In genomic region chr4:47442980-47443379, GRCh38 we compare ENCODE assay signal across 11 cellular contexts. TPM values are rescaled to one million over a fixed set of nuclear protein-coding genes. Genes with fewer than 3 reads are reported as not detected.
DNase-seq lines count a peak whose midpoint lies in the region; ATAC-seq and TF ChIP-seq lines count a peak whose summit lies in the region.
"Had no signal": no experiment of that assay in that cellular context is flagged by ENCODE, and none has a peak within 500 bp of the region (broad histone marks: within the 10 kb centered on the region; RNA-seq: fewer than 3 reads in every experiment).

No MANE protein-coding gene starts in this region.

- ATAC-seq in Right ventricle myocardium inferior (no peak), HG02885 (IDR thresholded peaks at IDR 0.05; ENCODE audit: poor library complexity, unreplicated experiment) (peak; percentile 78)
- peak; percentile 69 to 79 for ATAC-seq in stimulated activated naive B cell treated with anti-CD40 and anti-IgM and Interleukin-4, amounts not matched to agents 10 μg/mL and 1 μg/mL and 100 μg/mL, for 72 hours (replicated peaks)
- ATAC-seq: A549 had no signal

- no peak overlapping the region for H2AFZ ChIP-seq in mammary epithelial cell (ENCODE audit: low read depth, low read length)

- H3K27ac Mint-ChIP-seq in stimulated activated naive B cell treated with anti-CD40 and anti-IgM and Interleukin-4, amounts not matched to agents 10 μg/mL and 1 μg/mL and 100 μg/mL, for 72 hours, result peak overlapping the region; percentile 39

- H3K36me3 ChIP-seq in left ventricle myocardium inferior (no peaks in the 10 kb centered on the region), mammary epithelial cell (ENCODE audit: insufficient read depth, low read length) (no peaks in the 10 kb centered on the region)

- no peak overlapping the region for H3K4me3 ChIP-seq in left ventricle myocardium inferior
- no peak overlapping the region for H3K4me3 ChIP-seq in mammary epithelial cell (replicated peaks in 1 of 3; ENCODE audit: insufficient read depth in 1 of 3, low read depth in 2 of 3, low read length in 3 of 3)
- no peak overlapping the region for H3K4me3 ChIP-seq in foreskin fibroblast (ENCODE audit: low read depth in 1 of 2, low read length in 2 of 2)
- H3K4me3 ChIP-seq: A549, tibial nerve had no signal

- H3K9ac ChIP-seq in mammary epithelial cell (ENCODE audit: insufficient read depth, low read length), result no peak overlapping the region

- no peaks in the 10 kb centered on the region for H4K20me1 ChIP-seq in mammary epithelial cell (ENCODE audit: insufficient read depth, low read length)

- H3K9me3 ChIP-seq in left ventricle myocardium inferior (replicated peaks), result no peaks in the 10 kb centered on the region
- no peaks in the 10 kb centered on the region for H3K9me3 ChIP-seq in mammary epithelial cell (replicated peaks; ENCODE audit: insufficient read depth, low read length)
- H3K9me3 ChIP-seq: A549, tibial nerve had no signal

- peaks cover 10 to 14% of the 10 kb centered on the region in 2 donors for H3K36me3 Mint-ChIP-seq in stimulated activated naive B cell treated with anti-CD40 and anti-IgM and Interleukin-4, amounts not matched to agents 10 μg/mL and 1 μg/mL and 100 μg/mL, for 72 hours

- dilution Hi-C loops in mammary epithelial cell (cut with HindIII; ENCODE audit: low sequenced_read_pairs), result no loop called here

- no peaks in the 10 kb centered on the region for H3K9me3 Mint-ChIP-seq in stimulated activated naive B cell treated with anti-CD40 and anti-IgM and Interleukin-4, amounts not matched to agents 10 μg/mL and 1 μg/mL and 100 μg/mL, for 72 hours

- no TSS peak for BruUV-seq in mammary epithelial cell (replicated peaks; lab: Mats Ljungman, UMichigan)

- intact Hi-C loops in Right ventricle myocardium inferior (cut with DNase I), result no loop called here
- intact Hi-C loops in left ventricle myocardium inferior (cut with micrococcal nuclease), result no loop called here
- intact Hi-C loops in mammary epithelial cell (cut with micrococcal nuclease), result no loop called here

- DNase-seq in Right ventricle myocardium inferior (ENCODE audit: missing footprints), result peak; percentile 63
- no peak for DNase-seq in left ventricle myocardium inferior
- peak; percentile 74 for DNase-seq in NOMO-1 treated with DMSO at 0.1 percent for 48 hours (lab: John Stamatoyannopoulos, UW; ENCODE audit: unreplicated experiment)
- peak; percentile 4 for DNase-seq in stimulated activated naive B cell treated with anti-CD40 and anti-IgM and Interleukin-4, amounts not matched to agents 10 μg/mL and 1 μg/mL and 100 μg/mL, for 72 hours
- no peak for DNase-seq in mammary epithelial cell
- DNase-seq in HPDE6-E6E7 (ENCODE audit: extremely low spot score), result no peak
- DNase-seq in foreskin fibroblast, result no peak
- DNase-seq: NCI-H1105 had no signal

- H3K4me2 ChIP-seq in mammary epithelial cell (ENCODE audit: insufficient read depth, low read depth, low read length), result no peak overlapping the region
- H3K4me2 ChIP-seq: A549 had no signal

- H3K79me2 ChIP-seq in mammary epithelial cell (ENCODE audit: insufficient read depth, low read length), result no peaks in the 10 kb centered on the region

- no peak overlapping the region for H3K27ac ChIP-seq in left ventricle myocardium inferior (replicated peaks)
- no peak overlapping the region for H3K27ac ChIP-seq in mammary epithelial cell (ENCODE audit: insufficient read depth, low read depth, low read length)
- H3K27ac ChIP-seq: A549, tibial nerve had no signal

- 73% methylated on average over 5 of the region's 5 CpGs for WGBS in mammary epithelial cell (ENCODE audit: low coverage, missing lambda C conversion rate)

- H3K27me3 Mint-ChIP-seq in stimulated activated naive B cell treated with anti-CD40 and anti-IgM and Interleukin-4, amounts not matched to agents 10 μg/mL and 1 μg/mL and 100 μg/mL, for 72 hours, result no peaks in the 10 kb centered on the region

- in situ Hi-C loops in mammary epithelial cell (cut with MboI; ENCODE audit: low sequenced_read_pairs in 2 of 2), result no loop called here

- H3K4me1 ChIP-seq in left ventricle myocardium inferior (no peaks in the 10 kb centered on the region), mammary epithelial cell (ENCODE audit: insufficient read depth, low read length) (no peaks in the 10 kb centered on the region)
- H3K4me1 ChIP-seq: A549, tibial nerve had no signal

- H3K27me3 ChIP-seq in left ventricle myocardium inferior (ENCODE audit: low read depth), result no peaks in the 10 kb centered on the region
- no peaks in the 10 kb centered on the region for H3K27me3 ChIP-seq in mammary epithelial cell (ENCODE audit: insufficient read depth, low read length)
- H3K27me3 ChIP-seq: tibial nerve had no signal

- H3K4me3 Mint-ChIP-seq in stimulated activated naive B cell treated with anti-CD40 and anti-IgM and Interleukin-4, amounts not matched to agents 10 μg/mL and 1 μg/mL and 100 μg/mL, for 72 hours, result peak overlapping the region; percentile 59

- TF ChIP-seq CTCF in left ventricle myocardium inferior (IDR thresholded peaks at IDR 0.05; ENCODE audit: borderline replicate concordance), result no peak
- no peak for TF ChIP-seq CTCF in mammary epithelial cell (conservative IDR thresholded peaks at IDR 0.05 in 1 of 2, IDR thresholded peaks at IDR 0.05 in 1 of 2; ENCODE audit: extremely low read depth in 1 of 2, insufficient read depth in 1 of 2, low read depth in 1 of 2, low read length in 2 of 2)
- no peak for TF ChIP-seq CTCF in foreskin fibroblast (IDR thresholded peaks at IDR 0.05; ENCODE audit: low read depth, low read length)

- CTCF ChIA-PET in mammary epithelial cell (lab: Charles Lee; ENCODE audit: low non-redundant PET), result no interaction called here

- peaks cover 11 to 15% of the 10 kb centered on the region in 2 donors for H3K4me1 Mint-ChIP-seq in stimulated activated naive B cell treated with anti-CD40 and anti-IgM and Interleukin-4, amounts not matched to agents 10 μg/mL and 1 μg/mL and 100 μg/mL, for 72 hours

RNA-seq across cellular contexts. Expression of gene COMMD8, which starts 20.5 kb away (rescaled TPM):
- total RNA-seq in Right ventricle myocardium inferior (17.2 TPM), left ventricle myocardium inferior (20.8 TPM), mammary epithelial cell (10 to 100 TPM; 27.2 to 29.5 TPM)
- 12.7 TPM for polyA plus RNA-seq in mammary epithelial cell
- polyA minus RNA-seq in mammary epithelial cell, result 4.2 TPM

RNA-seq across cellular contexts. Expression of gene ATP10D, which starts 42.1 kb away (rescaled TPM):
- 8.0 TPM for total RNA-seq in Right ventricle myocardium inferior
- total RNA-seq in left ventricle myocardium inferior, result 10.3 TPM
- 10 to 100 TPM; 71.6 to 88.4 TPM for total RNA-seq in mammary epithelial cell
- polyA plus RNA-seq in mammary epithelial cell, result 30.2 TPM
- polyA minus RNA-seq in mammary epithelial cell, result 151 TPM

Comparison
In these comparisons a context has a peak if more than half of its experiments do, and no peak if none do; other contexts are left out.
1. DNase-seq: peak in Right ventricle myocardium inferior (single experiment), NOMO-1 treated with DMSO at 0.1 percent for 48 hours (single experiment) and stimulated activated naive B cell treated with anti-CD40 and anti-IgM and Interleukin-4, amounts not matched to agents 10 μg/mL and 1 μg/mL and 100 μg/mL, for 72 hours (single experiment); none in left ventricle myocardium inferior (single experiment), mammary epithelial cell (single experiment), HPDE6-E6E7 (single experiment) and foreskin fibroblast (0 of 2).